In the genomic region with DNA sequence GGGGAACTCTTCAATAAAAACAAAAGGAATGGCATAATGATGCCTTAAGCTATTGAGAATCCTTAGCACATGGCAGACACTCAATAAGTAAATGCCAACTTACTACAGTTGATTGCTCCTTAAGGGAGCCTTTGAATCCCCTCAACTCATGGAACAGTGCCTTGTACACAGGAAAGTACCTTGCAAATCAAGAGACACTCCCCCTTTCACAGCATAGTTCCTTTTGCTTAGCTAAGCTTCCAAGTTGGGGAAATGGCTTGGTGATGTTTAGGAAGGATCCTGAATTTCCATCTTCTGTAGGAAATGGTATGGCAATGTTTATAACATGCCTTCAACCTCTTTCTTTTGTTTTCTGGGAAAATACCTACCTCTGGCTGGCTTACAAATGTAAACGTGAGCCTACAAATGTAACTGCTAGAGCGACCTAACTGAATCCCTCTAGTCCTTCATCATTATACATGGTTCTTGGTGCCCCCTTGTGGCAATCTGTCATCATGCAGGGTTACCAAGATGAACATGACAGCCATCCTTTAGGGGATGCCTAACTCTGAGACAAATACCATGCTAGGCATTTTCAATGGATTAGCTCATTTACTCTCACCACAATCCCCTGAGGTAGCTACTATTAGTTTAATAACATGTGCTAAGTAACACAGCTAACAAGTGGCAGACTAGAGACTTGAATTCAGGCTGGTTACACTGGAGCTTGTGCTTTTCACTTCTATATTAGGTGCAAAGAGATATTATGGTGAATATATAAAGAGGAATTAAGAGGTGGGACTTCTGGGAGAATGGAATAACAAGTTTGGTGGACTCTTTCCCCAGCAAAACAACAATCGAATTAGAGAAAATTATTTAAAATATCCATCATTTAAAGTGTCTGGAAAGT, we compare ENCODE assay signal across 8 cellular contexts.
DNase-seq lines count a peak whose midpoint lies in the region; ATAC-seq lines count a peak whose summit lies in the region.

No MANE protein-coding gene starts in this region.

- H3K4me3 Mint-ChIP-seq in central memory CD8-positive, alpha-beta T cell = no peak overlapping the region

- peaks cover 24% of the 10 kb centered on the region for H3K27me3 Mint-ChIP-seq in central memory CD8-positive, alpha-beta T cell

- no peaks in the 10 kb centered on the region for H3K4me1 Mint-ChIP-seq in central memory CD8-positive, alpha-beta T cell

- ATAC-seq in HG03196 (IDR thresholded peaks at IDR 0.05; ENCODE audit: unreplicated experiment) = peak; percentile 93
- ATAC-seq in central memory CD8-positive, alpha-beta T cell (replicated peaks; ENCODE audit: extremely low read depth, poor library complexity, severe bottlenecking) = peak; percentile 73

- H3K36me3 Mint-ChIP-seq in central memory CD8-positive, alpha-beta T cell (ENCODE audit: insufficient read depth) = no peaks in the 10 kb centered on the region

- no peak overlapping the region for H3K27ac Mint-ChIP-seq in central memory CD8-positive, alpha-beta T cell (ENCODE audit: low read depth)

- DNase-seq in C1 segment of cervical spinal cord (lab: John Stamatoyannopoulos, UW) (peak in 10 of 14 donors; percentile 0 to 36 (median 20)), GM19238 (ENCODE audit: insufficient read length, low spot score) (peak; percentile 41), NCI-H2227 treated with DMSO at 0.1 percent for 48 hours (lab: John Stamatoyannopoulos, UW) (peak; percentile 50), left kidney (ENCODE audit: low read depth, low spot score) (peak; percentile 77)
- peak; percentile 31 to 56 (median 44) for DNase-seq in activated CD4-positive, CD25-positive, alpha-beta regulatory T cell (lab: John Stamatoyannopoulos, UW)
- peak; percentile 28 for DNase-seq in central memory CD8-positive, alpha-beta T cell (ENCODE audit: low spot score in 2 of 2)
- peak; percentile 43 to 60 (median 53) for DNase-seq in stimulated activated CD4-positive, alpha-beta T cell treated with anti-CD3 and anti-CD28 coated beads, TNF-alpha, amount 100 ng/mL, for 48 hours (ENCODE audit: low read depth in 3 of 3)

- peaks cover 7% of the 10 kb centered on the region for H3K9me3 Mint-ChIP-seq in central memory CD8-positive, alpha-beta T cell

Comparison
In these comparisons a context has a peak if more than half of its experiments do, and no peak if none do; other contexts are left out.
1. Peak in every context shown above with its lines: DNase-seq and ATAC-seq.
2. DNase-seq: peak in every context shown above with its lines; median percentile 77 in left kidney; 53 in stimulated activated CD4-positive, alpha-beta T cell treated with anti-CD3 and anti-CD28 coated beads, TNF-alpha, amount 100 ng/mL, for 48 hours; 50 in NCI-H2227 treated with DMSO at 0.1 percent for 48 hours; 44 in activated CD4-positive, CD25-positive, alpha-beta regulatory T cell; 41 in GM19238; 28 in central memory CD8-positive, alpha-beta T cell; 20 in C1 segment of cervical spinal cord.